In genomic region chr19:19821366-19822147, GRCh38 we compare ENCODE assay signal across 8 cellular contexts. TPM values are rescaled to one million over a fixed set of nuclear protein-coding genes. Genes with fewer than 3 reads are reported as not detected.
A peak's percentile ranks its signal among the peaks of the same experiment; 100 is the strongest.
DNase-seq lines count a peak whose midpoint lies in the region; ATAC-seq, FAIRE-seq and TF ChIP-seq lines count a peak whose summit lies in the region.

TSS of gene ZNF506 (minus strand) at chr19:19821750. CDS start at chr19:19821603, 147 bp downstream.

- H3K27ac ChIP-seq in caudate nucleus (ENCODE audit: low read depth, low read length) (peak within 1 kb of the TSS; percentile 96), smooth muscle cell (ENCODE audit: low read depth) (peak within 1 kb of the TSS; percentile 90)

- no peaks in the 10 kb centered on the region for H3K27me3 ChIP-seq in smooth muscle cell (ENCODE audit: low read depth)

- peaks cover 12% of the 10 kb centered on the region for H4K20me1 ChIP-seq in smooth muscle cell (ENCODE audit: low read depth)

- no peaks in the 10 kb centered on the region for H3F3A ChIP-seq in smooth muscle cell (ENCODE audit: low read depth)

- peaks cover 42 to 47% of the 10 kb centered on the region in 2 donors for H3K4me1 Mint-ChIP-seq in immature natural killer cell

- H3K27me3 Mint-ChIP-seq in immature natural killer cell (ENCODE audit: low read depth in 3 of 3): peaks cover 8 to 15% (median 9%) of the 10 kb centered on the region in 3 donors

- H3K27ac Mint-ChIP-seq in immature natural killer cell: peak within 1 kb of the TSS; percentile 99 to 100 (median 100)

- no peak for TF ChIP-seq CTCF in smooth muscle cell (IDR thresholded peaks at IDR 0.05; ENCODE audit: borderline replicate concordance, insufficient read depth, poor library complexity, severe bottlenecking)

- H3K9ac ChIP-seq in smooth muscle cell (ENCODE audit: low read depth): peak within 1 kb of the TSS; percentile 84

- peaks cover 45% of the 10 kb centered on the region for H3K79me2 ChIP-seq in smooth muscle cell (ENCODE audit: low read depth)

- FAIRE-seq in urothelium cell line (lab: Jason Lieb, UNC): no peak

- no peaks in the 10 kb centered on the region for H3K9me3 ChIP-seq in smooth muscle cell (replicated peaks; ENCODE audit: low read depth)

- no peaks in the 10 kb centered on the region for H3K36me3 ChIP-seq in smooth muscle cell (ENCODE audit: low read depth)

- ATAC-seq in GM18502 (IDR thresholded peaks at IDR 0.05; ENCODE audit: poor library complexity, unreplicated experiment): peak; percentile 91
- ATAC-seq in HG02943 (IDR thresholded peaks at IDR 0.05; ENCODE audit: low read depth, unreplicated experiment): peak; percentile 88

- peak within 1 kb of the TSS; percentile 99 to 100 (median 99) for H3K4me3 Mint-ChIP-seq in immature natural killer cell

- DNase-seq in NCI-H2107 (lab: John Stamatoyannopoulos, UW) (peak; percentile 85), caudate nucleus (lab: John Stamatoyannopoulos, UW) (peak; percentile 54 to 99 (median 94)), immature natural killer cell (peak; percentile 96 to 97 (median 97)), smooth muscle cell (lab: John Stamatoyannopoulos, UW; ENCODE audit: unreplicated experiment) (peak; percentile 16), urothelium cell line (ENCODE audit: low spot score) (no peak)
- peak; percentile 87 to 92 (median 90) for DNase-seq in activated CD4-positive, CD25-positive, alpha-beta regulatory T cell (lab: John Stamatoyannopoulos, UW)

- H3K9me3 Mint-ChIP-seq in immature natural killer cell: peaks cover 0 to 12% (median 4%) of the 10 kb centered on the region in 6 donors

- H3K4me2 ChIP-seq in smooth muscle cell: peak within 1 kb of the TSS; percentile 83

- H3K4me3 ChIP-seq in smooth muscle cell: peak within 1 kb of the TSS; percentile 81

- H3K36me3 Mint-ChIP-seq in immature natural killer cell: peaks cover 8 to 13% (median 9%) of the 10 kb centered on the region in 3 donors

- 19% methylated on average over 35 of the region's 35 CpGs for WGBS in smooth muscle cell (ENCODE audit: low lambda C conversion rate)

- no peaks in the 10 kb centered on the region for H3K4me1 ChIP-seq in smooth muscle cell (ENCODE audit: low read depth)

- peak within 1 kb of the TSS; percentile 82 for H2AFZ ChIP-seq in smooth muscle cell (ENCODE audit: low read depth)

RNA-seq across cellular contexts. Expression of gene ZNF506, which starts in this region (rescaled TPM):
- 10 to 100 TPM; 15.7 to 19.4 (median 17.1) TPM for polyA plus RNA-seq in immature natural killer cell
- 27.7 and 41.9 TPM in 2 replicates for total RNA-seq in smooth muscle cell
- 6.7 and 10.6 TPM in 2 replicates for polyA plus RNA-seq in smooth muscle cell
